In the genomic region with DNA sequence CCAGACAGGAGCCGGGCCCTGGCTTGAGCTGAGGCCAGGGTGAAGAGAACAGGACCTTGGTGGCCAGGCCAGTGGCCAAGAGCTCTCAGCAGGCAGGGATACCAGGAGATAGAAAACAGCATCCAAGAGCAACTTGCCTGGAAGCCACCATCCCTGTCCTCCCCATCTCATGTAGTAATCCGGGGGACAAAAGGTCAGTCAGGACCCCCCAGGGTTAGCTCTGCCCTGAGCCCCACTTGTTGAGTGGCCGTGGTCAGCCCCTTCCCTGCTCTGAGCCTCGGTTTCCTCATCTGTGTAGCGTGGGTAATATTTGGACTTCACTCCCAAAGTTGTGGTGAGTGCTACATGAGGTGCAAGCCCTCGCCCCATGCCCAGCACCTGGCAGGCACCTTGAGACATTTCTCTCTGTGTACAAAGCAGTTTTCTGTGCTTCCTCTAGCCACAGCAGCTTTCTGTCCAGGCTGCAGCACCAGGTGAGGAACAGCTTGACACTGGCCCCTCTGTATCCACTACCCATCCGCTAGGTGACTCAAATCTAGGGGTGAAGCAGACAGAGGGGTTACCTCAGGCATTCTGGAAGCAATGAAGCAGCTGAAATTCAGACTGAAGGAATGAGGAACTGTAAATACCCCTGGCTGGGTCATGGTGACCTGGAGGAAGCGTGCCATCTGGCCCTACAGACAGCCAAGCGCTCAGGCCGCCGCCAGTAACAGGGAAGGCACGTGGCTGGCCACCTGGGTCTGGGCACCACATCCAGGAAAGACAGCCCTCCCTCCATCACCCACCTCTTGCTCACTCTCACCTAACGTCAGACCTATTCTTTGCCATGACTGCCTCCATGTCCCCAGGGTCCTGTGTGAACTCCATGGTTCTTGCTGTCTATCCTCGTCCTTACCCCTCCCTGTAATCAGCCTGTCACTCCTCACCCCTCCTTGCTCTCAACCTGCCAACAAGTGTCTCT, we compare ENCODE assay signal across 9 cellular contexts. TPM values are rescaled to one million over a fixed set of nuclear protein-coding genes. Genes with fewer than 3 reads are reported as not detected.
DNase-seq lines count a peak whose midpoint lies in the region; ATAC-seq lines count a peak whose summit lies in the region.
"Had no signal": no experiment of that assay in that cellular context is flagged by ENCODE, and none has a peak within 500 bp of the region (broad histone marks: within the 10 kb centered on the region; RNA-seq: fewer than 3 reads in every experiment).

No MANE protein-coding gene starts in this region.

- 62% methylated on average over 14 of the region's 14 CpGs for WGBS in thymus

- H3K4me1 Mint-ChIP-seq in activated CD4-positive, alpha-beta T cell treated with anti-CD3 and anti-CD28 coated beads, Interleukin-2, amount 10 ng/mL, durations not matched to agents 24 days and 14 days: peaks cover 60% of the 10 kb centered on the region

- peak; percentile 68 for DNase-seq in activated CD4-positive, alpha-beta T cell treated with anti-CD3 and anti-CD28 coated beads, Interleukin-2, amount 10 ng/mL, durations not matched to agents 24 days and 14 days
- DNase-seq in activated CD4-positive, alpha-beta T cell treated with anti-CD3 and anti-CD28 coated beads, Interleukin-2, amount 50 U/mL, for 1 hour: no peak
- peak; percentile 78 for DNase-seq in activated CD8-positive, alpha-beta memory T cell treated with anti-CD3 and anti-CD28 coated beads, Interleukin-2, amount 50 U/mL, for 48 hours
- DNase-seq in kidney tubule cell (ENCODE audit: low spot score): peak; percentile 98
- no peak for DNase-seq in MG63
- no peak for DNase-seq in activated effector memory CD4-positive, alpha-beta T cell treated with Interleukin-2 at 50 U/mL for 16 hours

- intact Hi-C loops in activated CD4-positive, alpha-beta T cell treated with anti-CD3 and anti-CD28 coated beads, Interleukin-2, amount 10 ng/mL, durations not matched to agents 24 days and 14 days (cut with micrococcal nuclease): loop anchor here (10.0 kb wide), 1 partner anchor 1650 kb away; no protein-coding TSS in a partner anchor

- no peaks in the 10 kb centered on the region for H3K27me3 ChIP-seq in thymus (ENCODE audit: control insufficient read depth, insufficient read depth)
- H3K27me3 ChIP-seq in MG63: no peaks in the 10 kb centered on the region
- H3K27me3 ChIP-seq: cardiac muscle cell had no signal

- H3K36me3 Mint-ChIP-seq in activated CD4-positive, alpha-beta T cell treated with anti-CD3 and anti-CD28 coated beads, Interleukin-2, amount 10 ng/mL, durations not matched to agents 24 days and 14 days (ENCODE audit: low read depth): peaks cover 86% of the 10 kb centered on the region

- H3K4me3 ChIP-seq in thymus (ENCODE audit: low read length): no peak overlapping the region
- H3K4me3 ChIP-seq in MG63: no peak overlapping the region
- H3K4me3 ChIP-seq: cardiac muscle cell had no signal

- H3K36me3 ChIP-seq in thymus (ENCODE audit: control insufficient read depth, insufficient read depth) (no peaks in the 10 kb centered on the region), MG63 (no peaks in the 10 kb centered on the region)

- peak overlapping the region; percentile 93 for H3K4me3 Mint-ChIP-seq in activated CD4-positive, alpha-beta T cell treated with anti-CD3 and anti-CD28 coated beads, Interleukin-2, amount 10 ng/mL, durations not matched to agents 24 days and 14 days

- peak overlapping the region; percentile 53 for H3K27ac ChIP-seq in thymus (ENCODE audit: low read depth)
- H3K27ac ChIP-seq: cardiac muscle cell had no signal

- H3K9me3 Mint-ChIP-seq in activated CD4-positive, alpha-beta T cell treated with anti-CD3 and anti-CD28 coated beads, Interleukin-2, amount 10 ng/mL, durations not matched to agents 24 days and 14 days: no peaks in the 10 kb centered on the region

- H3K4me1 ChIP-seq in thymus (ENCODE audit: control insufficient read depth, insufficient read depth, low read length): peaks cover 14% of the 10 kb centered on the region

- no peaks in the 10 kb centered on the region for H3K27me3 Mint-ChIP-seq in activated CD4-positive, alpha-beta T cell treated with anti-CD3 and anti-CD28 coated beads, Interleukin-2, amount 10 ng/mL, durations not matched to agents 24 days and 14 days

- H3K9me3 ChIP-seq in thymus (ENCODE audit: control insufficient read depth) (no peaks in the 10 kb centered on the region), MG63 (no peaks in the 10 kb centered on the region)

- peak overlapping the region; percentile 98 for H3K27ac Mint-ChIP-seq in activated CD4-positive, alpha-beta T cell treated with anti-CD3 and anti-CD28 coated beads, Interleukin-2, amount 10 ng/mL, durations not matched to agents 24 days and 14 days

- no peak for ATAC-seq in HG03135 (IDR thresholded peaks at IDR 0.05; ENCODE audit: unreplicated experiment)

RNA-seq across cellular contexts. Expression of a gene that starts 6.7 kb away (rescaled TPM):
- total RNA-seq in activated CD4-positive, alpha-beta T cell treated with anti-CD3 and anti-CD28 coated beads, Interleukin-2, amount 10 ng/mL, durations not matched to agents 24 days and 14 days: 359 and 361 TPM in 2 replicates
- polyA plus RNA-seq in thymus: 7.0 TPM
- 0.20 TPM in 1 of 2 replicates, not detected in the other for total RNA-seq in MG63 (2014; rRNA removed; shearing (Covaris generic); ENCODE audit: low replicate concordance)

RNA-seq across cellular contexts. Expression of a gene that starts 12.0 kb away (rescaled TPM):
- total RNA-seq in activated CD4-positive, alpha-beta T cell treated with anti-CD3 and anti-CD28 coated beads, Interleukin-2, amount 10 ng/mL, durations not matched to agents 24 days and 14 days: 199 and 207 TPM in 2 replicates
- 24.9 TPM for polyA plus RNA-seq in thymus
- total RNA-seq in MG63 (2014; rRNA removed; shearing (Covaris generic); ENCODE audit: low replicate concordance): 23.7 and 33.4 TPM in 2 replicates

RNA-seq across cellular contexts. Expression of a gene that starts 35.6 kb away (rescaled TPM):
- 62.9 and 66.0 TPM in 2 replicates for total RNA-seq in activated CD4-positive, alpha-beta T cell treated with anti-CD3 and anti-CD28 coated beads, Interleukin-2, amount 10 ng/mL, durations not matched to agents 24 days and 14 days
- 43.4 TPM for polyA plus RNA-seq in thymus
- total RNA-seq in MG63 (2014; rRNA removed; shearing (Covaris generic); ENCODE audit: low replicate concordance): 4.3 and 23.3 TPM in 2 replicates

RNA-seq across cellular contexts. Expression of a gene that starts 37.4 kb away (rescaled TPM):
- total RNA-seq in activated CD4-positive, alpha-beta T cell treated with anti-CD3 and anti-CD28 coated beads, Interleukin-2, amount 10 ng/mL, durations not matched to agents 24 days and 14 days: 32.6 and 35.4 TPM in 2 replicates
- polyA plus RNA-seq in thymus: 4.3 TPM
- total RNA-seq in MG63 (2014; rRNA removed; shearing (Covaris generic); ENCODE audit: low replicate concordance): 5.0 and 20.1 TPM in 2 replicates

Comparison
In these comparisons a context has a peak if more than half of its experiments do, and no peak if none do; other contexts are left out.
1. DNase-seq: peak in activated CD4-positive, alpha-beta T cell treated with anti-CD3 and anti-CD28 coated beads, Interleukin-2, amount 10 ng/mL, durations not matched to agents 24 days and 14 days (single experiment), activated CD8-positive, alpha-beta memory T cell treated with anti-CD3 and anti-CD28 coated beads, Interleukin-2, amount 50 U/mL, for 48 hours (single experiment) and kidney tubule cell (single experiment); none in activated CD4-positive, alpha-beta T cell treated with anti-CD3 and anti-CD28 coated beads, Interleukin-2, amount 50 U/mL, for 1 hour (single experiment), MG63 (single experiment) and activated effector memory CD4-positive, alpha-beta T cell treated with Interleukin-2 at 50 U/mL for 16 hours (single experiment).
2. RNA of a gene that starts 6.7 kb away (total RNA-seq): 359 to 361 TPM in activated CD4-positive, alpha-beta T cell treated with anti-CD3 and anti-CD28 coated beads, Interleukin-2, amount 10 ng/mL, durations not matched to agents 24 days and 14 days; 0.20 TPM in MG63; every median in the first group is over 100 times any median in the second.